In the genomic region with DNA sequence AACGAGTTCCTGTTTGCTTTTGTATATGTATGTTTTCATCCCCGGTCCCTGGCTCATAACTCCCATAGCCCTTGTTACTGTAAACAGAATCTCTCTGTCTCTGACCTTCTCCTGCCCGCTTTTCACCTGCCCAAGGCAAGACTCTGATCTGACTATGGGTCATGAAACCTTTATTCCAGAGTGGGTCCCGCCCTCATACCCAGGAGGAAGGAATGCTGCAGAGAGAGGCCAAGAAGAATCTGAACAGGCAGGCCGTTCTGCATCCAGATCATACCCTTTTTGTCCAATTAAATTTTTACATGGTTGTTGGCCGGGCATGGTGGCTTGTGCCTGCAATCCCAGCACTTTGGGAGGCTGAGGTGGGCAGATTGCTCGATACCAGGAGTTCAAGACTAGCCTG, we compare ENCODE assay signal across 2 cellular contexts.
TF ChIP-seq lines count a peak whose summit lies in the region.

No MANE protein-coding gene starts in this region.

TF ChIP-seq in IMR-90, 13 proteins besides CTCF, POLR2A, EP300 and RAD21:
- TF ChIP-seq, protein P1, sequence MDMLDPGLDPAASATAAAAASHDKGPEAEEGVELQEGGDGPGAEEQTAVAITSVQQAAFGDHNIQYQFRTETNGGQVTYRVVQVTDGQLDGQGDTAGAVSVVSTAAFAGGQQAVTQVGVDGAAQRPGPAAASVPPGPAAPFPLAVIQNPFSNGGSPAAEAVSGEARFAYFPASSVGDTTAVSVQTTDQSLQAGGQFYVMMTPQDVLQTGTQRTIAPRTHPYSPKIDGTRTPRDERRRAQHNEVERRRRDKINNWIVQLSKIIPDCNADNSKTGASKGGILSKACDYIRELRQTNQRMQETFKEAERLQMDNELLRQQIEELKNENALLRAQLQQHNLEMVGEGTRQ (IDR thresholded peaks at IDR 0.05; ENCODE audit: low read depth, low read length), result no peak
- no peak for TF ChIP-seq CHD1 (IDR thresholded peaks at IDR 0.05; ENCODE audit: low read depth, low read length)
- no peak for TF ChIP-seq CEBPB (IDR thresholded peaks at IDR 0.05; ENCODE audit: low read depth, low read length)
- TF ChIP-seq, protein P2, sequence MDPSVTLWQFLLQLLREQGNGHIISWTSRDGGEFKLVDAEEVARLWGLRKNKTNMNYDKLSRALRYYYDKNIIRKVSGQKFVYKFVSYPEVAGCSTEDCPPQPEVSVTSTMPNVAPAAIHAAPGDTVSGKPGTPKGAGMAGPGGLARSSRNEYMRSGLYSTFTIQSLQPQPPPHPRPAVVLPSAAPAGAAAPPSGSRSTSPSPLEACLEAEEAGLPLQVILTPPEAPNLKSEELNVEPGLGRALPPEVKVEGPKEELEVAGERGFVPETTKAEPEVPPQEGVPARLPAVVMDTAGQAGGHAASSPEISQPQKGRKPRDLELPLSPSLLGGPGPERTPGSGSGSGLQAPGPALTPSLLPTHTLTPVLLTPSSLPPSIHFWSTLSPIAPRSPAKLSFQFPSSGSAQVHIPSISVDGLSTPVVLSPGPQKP (IDR thresholded peaks at IDR 0.05; ENCODE audit: borderline replicate concordance, low read depth, low read length), result no peak
- no peak for TF ChIP-seq RCOR1 (IDR thresholded peaks at IDR 0.05; ENCODE audit: insufficient replicate concordance, low read length)
- no peak for TF ChIP-seq RFX5 (IDR thresholded peaks at IDR 0.05; ENCODE audit: low read depth, low read length)
- no peak for TF ChIP-seq MAZ (IDR thresholded peaks at IDR 0.05; ENCODE audit: borderline replicate concordance, low read depth, low read length)
TF ChIP-seq in IMR-90: peak in this region for 0.

TF ChIP-seq in H1, 55 proteins besides CTCF, POLR2A, EP300 and RAD21:
- no peak for TF ChIP-seq ASH2L (IDR thresholded peaks at IDR 0.05; ENCODE audit: low read length)
